In the genomic region with DNA sequence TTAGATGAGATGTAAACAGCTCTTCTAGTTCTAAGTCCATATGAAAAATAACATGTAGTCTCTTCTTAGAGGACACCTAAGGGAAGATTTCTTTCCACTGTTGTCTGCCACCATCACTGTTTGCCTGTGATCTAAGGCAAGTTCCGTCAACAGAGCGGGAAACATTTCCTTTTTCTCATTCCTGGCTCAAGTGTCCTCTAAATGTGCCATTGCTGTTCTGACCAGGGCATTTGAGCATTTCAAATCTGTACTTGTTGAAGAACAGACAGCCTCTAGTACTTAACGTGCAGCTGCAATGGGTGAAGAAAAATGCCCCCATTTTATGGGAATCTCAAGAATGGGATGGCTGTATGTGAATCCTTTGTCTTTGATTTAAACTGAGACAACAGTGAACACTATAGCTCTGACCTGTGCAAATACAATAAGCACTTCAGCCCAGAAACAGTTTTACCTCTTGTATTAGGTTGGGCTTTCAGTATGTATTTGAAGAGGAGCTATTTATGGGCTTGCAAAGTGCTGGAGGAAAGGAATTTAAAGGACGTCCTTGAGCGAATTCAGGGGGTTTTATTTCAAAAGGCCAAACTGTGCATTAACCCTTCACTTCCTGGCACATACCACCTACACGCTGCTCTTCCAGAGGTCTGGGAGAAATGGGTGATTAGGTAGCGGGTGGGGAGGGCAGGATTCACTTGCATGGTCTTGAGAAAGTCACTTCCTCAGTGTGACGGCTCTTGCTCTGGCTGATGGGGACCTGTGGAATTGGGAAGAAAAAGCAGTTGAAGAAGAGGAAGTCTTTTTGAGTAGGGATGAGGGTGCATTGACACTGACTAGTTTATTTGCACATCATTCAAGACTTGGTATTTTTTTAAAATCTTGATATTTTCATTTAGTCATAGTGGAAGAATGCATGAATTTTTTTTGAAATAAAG, we compare ENCODE assay signal across 17 cellular contexts.
A peak's percentile ranks its signal among the peaks of the same experiment; 100 is the strongest.
DNase-seq lines count a peak whose midpoint lies in the region; ATAC-seq and TF ChIP-seq lines count a peak whose summit lies in the region.
"Had no signal": no experiment of that assay in that cellular context is flagged by ENCODE, and none has a peak within 500 bp of the region (broad histone marks: within the 10 kb centered on the region; RNA-seq: fewer than 3 reads in every experiment).

No MANE protein-coding gene starts in this region.

- H3K4me2 ChIP-seq in HCT116 (ENCODE audit: low read length): no peak overlapping the region
- H3K4me2 ChIP-seq: BLaER1 treated with 17β-estradiol and CSF1 and Interleukin-3, amounts not matched to agents 10 nM and 100 nM had no signal

- CTCF ChIA-PET in HCT116 (lab: Charles Lee): interaction anchor here (2.3 kb wide), 1 partner anchor 144 kb away, joined by 8 read pairs; no protein-coding TSS in a partner anchor

- POLR2A ChIA-PET in HCT116 (lab: Charles Lee): no interaction called here

- H3K4me3 Mint-ChIP-seq in activated naive CD8-positive, alpha-beta T cell treated with anti-CD3 and anti-CD28 coated beads for 36 hours: no peak overlapping the region
- H3K4me3 Mint-ChIP-seq: activated CD4-positive, alpha-beta memory T cell treated with anti-CD3 and anti-CD28 coated beads, Interleukin-2, amount 10 ng/mL, durations not matched to agents 7 days and 5 days; activated T-helper 17 cell treated with anti-CD3 and anti-CD28 coated beads, Interleukin-2, amount 50 U/mL, for 72 hours; effector memory CD8-positive, alpha-beta T cell had no signal

- H3K36me3 Mint-ChIP-seq in activated naive CD8-positive, alpha-beta T cell treated with anti-CD3 and anti-CD28 coated beads for 36 hours: no peaks in the 10 kb centered on the region

- no peaks in the 10 kb centered on the region for H3K9me2 ChIP-seq in HCT116 (ENCODE audit: insufficient read depth)

- no peak for TF ChIP-seq POLR2A in HCT116 (IDR thresholded peaks at IDR 0.05; ENCODE audit: borderline replicate concordance, extremely low read depth, insufficient read depth, insufficient read length)

- H3K27ac Mint-ChIP-seq in activated naive CD8-positive, alpha-beta T cell treated with anti-CD3 and anti-CD28 coated beads for 36 hours: no peak overlapping the region
- H3K27ac Mint-ChIP-seq: activated CD4-positive, alpha-beta memory T cell treated with anti-CD3 and anti-CD28 coated beads, Interleukin-2, amount 10 ng/mL, durations not matched to agents 7 days and 5 days; activated T-helper 17 cell treated with anti-CD3 and anti-CD28 coated beads, Interleukin-2, amount 50 U/mL, for 72 hours; effector memory CD8-positive, alpha-beta T cell had no signal

- H4K20me1 ChIP-seq in HCT116 (ENCODE audit: insufficient read depth): no peaks in the 10 kb centered on the region
- H4K20me1 ChIP-seq: BLaER1 treated with 17β-estradiol and CSF1 and Interleukin-3, amounts not matched to agents 10 nM and 100 nM had no signal

- H3K4me1 ChIP-seq in HCT116 (ENCODE audit: control insufficient read depth in 1 of 2, insufficient read depth in 2 of 2, low read length in 2 of 2): peaks cover 0 to 8% of the 10 kb centered on the region in 2 experiments; a peak in 2 of 4 replicates
- H3K4me1 ChIP-seq in lower lobe of right lung: peaks cover 13% of the 10 kb centered on the region

- intact Hi-C loops in HCT116 (cut with micrococcal nuclease) (loop anchor here (10.0 kb wide), 1 partner anchor 188 kb away; no protein-coding TSS in a partner anchor), lower lobe of right lung (cut with DNase I) (no loop called here)

- no peaks in the 10 kb centered on the region for H3K9me3 ChIP-seq in HCT116 (ENCODE audit: control insufficient read depth in 1 of 2, insufficient read depth in 1 of 2, low read depth in 1 of 2, low read length in 2 of 2)
- H3K9me3 ChIP-seq in lower lobe of right lung: no peaks in the 10 kb centered on the region
- H3K9me3 ChIP-seq: BLaER1 treated with 17β-estradiol and CSF1 and Interleukin-3, amounts not matched to agents 10 nM and 100 nM had no signal

- in situ Hi-C loops in ACHN (cut with HindIII; ENCODE audit: low pct_ligation_motif_present, low pct_unique_long_range_greater_than_20kb, low sequenced_read_pairs): no loop called here

- H3K4me3 ChIP-seq in HCT116 (replicated peaks in 1 of 2; ENCODE audit: low read depth in 1 of 2, low read length in 2 of 2) (no peak overlapping the region), lower lobe of right lung (no peak overlapping the region)
- H3K4me3 ChIP-seq: BLaER1 treated with 17β-estradiol and CSF1 and Interleukin-3, amounts not matched to agents 10 nM and 100 nM had no signal

- BruUV-seq in HCT116 (replicated peaks; lab: Mats Ljungman, UMichigan): no TSS peak

- no peaks in the 10 kb centered on the region for H3K9me3 Mint-ChIP-seq in activated naive CD8-positive, alpha-beta T cell treated with anti-CD3 and anti-CD28 coated beads for 36 hours
- H3K9me3 Mint-ChIP-seq: activated CD4-positive, alpha-beta memory T cell treated with anti-CD3 and anti-CD28 coated beads, Interleukin-2, amount 10 ng/mL, durations not matched to agents 7 days and 5 days; activated T-helper 17 cell treated with anti-CD3 and anti-CD28 coated beads, Interleukin-2, amount 50 U/mL, for 72 hours; effector memory CD8-positive, alpha-beta T cell had no signal

- peak; percentile 52 for DNase-seq in DMS153 (lab: John Stamatoyannopoulos, UW)
- DNase-seq in HCT116 (ENCODE audit: low read depth, low spot score): no peak
- peak; percentile 3 for DNase-seq in NOMO-1 treated with dmso at 0.1 percent for 144 hours (lab: John Stamatoyannopoulos, UW; ENCODE audit: unreplicated experiment)
- DNase-seq in lower lobe of right lung: no peak
- no peak for DNase-seq in activated naive CD8-positive, alpha-beta T cell treated with anti-CD3 and anti-CD28 coated beads for 36 hours
- no peak for DNase-seq in ACHN
- DNase-seq: activated CD4-positive, alpha-beta memory T cell treated with anti-CD3 and anti-CD28 coated beads, Interleukin-2, amount 10 ng/mL, durations not matched to agents 7 days and 5 days; effector memory CD8-positive, alpha-beta T cell; KG1; NCI-H524 treated with DMSO at 0.1 percent for 48 hours; retina; T1000 had no signal

- no peak overlapping the region for H2AFZ ChIP-seq in HCT116 (ENCODE audit: low read depth, low read length, poor library complexity, severe bottlenecking)

- H3K27me3 Mint-ChIP-seq in activated naive CD8-positive, alpha-beta T cell treated with anti-CD3 and anti-CD28 coated beads for 36 hours: peaks cover 4% of the 10 kb centered on the region

- peaks cover 8% of the 10 kb centered on the region for H3K4me1 Mint-ChIP-seq in activated naive CD8-positive, alpha-beta T cell treated with anti-CD3 and anti-CD28 coated beads for 36 hours

- H3K36me3 ChIP-seq in HCT116 (ENCODE audit: control insufficient read depth in 1 of 2, insufficient read depth in 2 of 2, low read length in 2 of 2) (no peaks in the 10 kb centered on the region), lower lobe of right lung (no peaks in the 10 kb centered on the region)
- H3K36me3 ChIP-seq: BLaER1 treated with 17β-estradiol and CSF1 and Interleukin-3, amounts not matched to agents 10 nM and 100 nM had no signal

- ATAC-seq in HCT116 (no peak), lower lobe of right lung (peak; percentile 72 to 78), GM21723 (IDR thresholded peaks at IDR 0.05; ENCODE audit: unreplicated experiment) (no peak), GM18873 (IDR thresholded peaks at IDR 0.05; ENCODE audit: low FRiP score, unreplicated experiment) (no peak)
- ATAC-seq: activated T-helper 17 cell treated with anti-CD3 and anti-CD28 coated beads, Interleukin-2, amount 50 U/mL, for 72 hours; effector memory CD8-positive, alpha-beta T cell had no signal

- no peak overlapping the region for H3K27ac ChIP-seq in HCT116 (ENCODE audit: low read depth, low read length)
- H3K27ac ChIP-seq in lower lobe of right lung: no peak overlapping the region
- H3K27ac ChIP-seq: BLaER1 treated with 17β-estradiol and CSF1 and Interleukin-3, amounts not matched to agents 10 nM and 100 nM; RWPE1 had no signal

- TF ChIP-seq CTCF in HCT116 (IDR thresholded peaks at IDR 0.05 in 2 of 3, conservative IDR thresholded peaks at IDR 0.05 in 1 of 3; ENCODE audit: borderline replicate concordance in 1 of 3, insufficient read depth in 1 of 3, low read depth in 2 of 3, low read length in 2 of 3): no peak
- TF ChIP-seq CTCF in lower lobe of right lung (IDR thresholded peaks at IDR 0.05): no peak

- RAD21 ChIA-PET in HCT116 (lab: Charles Lee; ENCODE audit: low non-redundant PET in 1 of 2, low total read pairs in 2 of 2, uncharacterized antibody in 2 of 2, unreplicated experiment in 2 of 2): no interaction called here

- H3K79me2 ChIP-seq in HCT116 (ENCODE audit: insufficient read depth, low read length): no peaks in the 10 kb centered on the region

- H3K27me3 ChIP-seq in HCT116 (ENCODE audit: insufficient read depth, low read length) (no peaks in the 10 kb centered on the region), lower lobe of right lung (ENCODE audit: low read depth) (no peaks in the 10 kb centered on the region)
- H3K27me3 ChIP-seq: BLaER1 treated with 17β-estradiol and CSF1 and Interleukin-3, amounts not matched to agents 10 nM and 100 nM had no signal

- no peak for TF ChIP-seq RAD21 in HCT116 (IDR thresholded peaks at IDR 0.05; ENCODE audit: low read depth)

- no peak overlapping the region for H3K9ac ChIP-seq in HCT116 (ENCODE audit: low read length)
- H3K9ac ChIP-seq: BLaER1 treated with 17β-estradiol and CSF1 and Interleukin-3, amounts not matched to agents 10 nM and 100 nM had no signal

TF ChIP-seq in HCT116, 20 proteins besides CTCF, POLR2A, EP300 and RAD21 (continues in another document):
- no peak for TF ChIP-seq SP1 (IDR thresholded peaks at IDR 0.05; ENCODE audit: low read depth)
- no peak for TF ChIP-seq SRF (IDR thresholded peaks at IDR 0.05; ENCODE audit: low read depth)
- TF ChIP-seq ZBTB33 (IDR thresholded peaks at IDR 0.05; ENCODE audit: extremely low read depth, insufficient replicate concordance, low read length): no peak
- no peak for TF ChIP-seq SIN3A (IDR thresholded peaks at IDR 0.05; ENCODE audit: low read depth)
- TF ChIP-seq TCF7L2 (IDR thresholded peaks at IDR 0.05; ENCODE audit: borderline replicate concordance, extremely low read depth, insufficient read depth, insufficient read length): peak; percentile 27
- no peak for TF ChIP-seq EZH2phosphoT487 (IDR thresholded peaks at IDR 0.05; ENCODE audit: borderline replicate concordance)

Comparison
In these comparisons a context has a peak if more than half of its experiments do, and no peak if none do; other contexts are left out.
1. DNase-seq: peak in DMS153 (single experiment) and NOMO-1 treated with dmso at 0.1 percent for 144 hours (single experiment); none in HCT116 (single experiment), lower lobe of right lung (single experiment), activated naive CD8-positive, alpha-beta T cell treated with anti-CD3 and anti-CD28 coated beads for 36 hours (single experiment) and ACHN (single experiment).
2. ATAC-seq: peak in lower lobe of right lung (2 of 2); none in HCT116 (single experiment), GM21723 (single experiment) and GM18873 (single experiment).